In the genomic region with DNA sequence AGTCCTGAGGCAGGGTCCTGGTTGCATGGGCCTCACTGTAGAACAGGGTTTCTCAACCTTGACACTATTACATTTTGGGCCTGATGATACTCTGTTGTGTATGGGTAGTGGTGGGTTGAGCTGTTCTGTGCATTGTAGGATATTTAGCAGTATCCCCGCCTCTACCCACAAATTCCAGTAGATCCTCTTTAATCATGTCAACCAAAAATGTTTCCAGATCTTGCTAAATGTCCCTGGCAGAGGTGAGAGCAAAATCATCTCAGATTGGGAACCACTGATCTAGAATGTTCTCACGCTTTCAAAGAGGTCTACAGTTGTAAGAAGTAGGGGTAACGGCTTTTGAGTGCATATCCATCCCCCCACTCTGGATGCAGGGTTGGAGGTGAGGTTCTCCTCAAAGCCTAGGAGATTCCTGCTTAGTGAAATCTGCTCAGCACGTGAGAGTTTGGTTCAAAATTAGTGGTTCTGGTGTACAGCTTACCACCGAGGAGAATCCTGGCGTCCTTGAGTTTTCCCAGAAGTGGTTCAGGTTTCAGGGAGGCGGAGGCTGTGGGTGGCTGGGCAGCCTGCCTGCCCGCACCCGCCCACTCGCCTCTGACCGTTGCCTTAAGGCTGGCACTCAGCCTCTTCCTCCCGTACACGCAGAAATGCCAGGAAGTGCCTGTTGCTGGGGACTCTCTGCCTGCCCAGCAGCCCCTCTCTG, we compare ENCODE assay signal across 10 cellular contexts. TPM values are rescaled to one million over a fixed set of nuclear protein-coding genes. Genes with fewer than 3 reads are reported as not detected.
DNase-seq lines count a peak whose midpoint lies in the region; ATAC-seq lines count a peak whose summit lies in the region.
"Had no signal": no experiment of that assay in that cellular context is flagged by ENCODE, and none has a peak within 500 bp of the region (broad histone marks: within the 10 kb centered on the region; RNA-seq: fewer than 3 reads in every experiment).

No MANE protein-coding gene starts in this region.

- no peaks in the 10 kb centered on the region for H3K27me3 Mint-ChIP-seq in activated naive CD8-positive, alpha-beta T cell treated with anti-CD3 and anti-CD28 coated beads for 36 hours

- peak; percentile 73 for DNase-seq in AG08396 (ENCODE audit: low spot score)
- DNase-seq in NCI-H2196 treated with DMSO at 0.1 percent for 48 hours (lab: John Stamatoyannopoulos, UW; ENCODE audit: unreplicated experiment): peak; percentile 48
- DNase-seq in epidermal melanocyte (ENCODE audit: insufficient read length, low spot score): peak; percentile 61
- DNase-seq in myocyte (ENCODE audit: low read depth): peak; percentile 87
- no peak for DNase-seq in NCI-H1092 treated with DMSO at 0.1 percent for 48 hours (lab: John Stamatoyannopoulos, UW)
- no peak for DNase-seq in activated naive CD8-positive, alpha-beta T cell treated with anti-CD3 and anti-CD28 coated beads for 36 hours
- DNase-seq: activated CD4-positive, alpha-beta T cell treated with anti-CD3 and anti-CD28 coated beads, Interleukin-2, amount 10 ng/mL, durations not matched to agents 24 days and 14 days; NCI-H748 treated with DMSO at 0.1 percent for 48 hours had no signal

- H3K27ac Mint-ChIP-seq in activated naive CD8-positive, alpha-beta T cell treated with anti-CD3 and anti-CD28 coated beads for 36 hours: no peak overlapping the region
- H3K27ac Mint-ChIP-seq: activated CD4-positive, alpha-beta T cell treated with anti-CD3 and anti-CD28 coated beads, Interleukin-2, amount 10 ng/mL, durations not matched to agents 24 days and 14 days had no signal

- no peak overlapping the region for H3K4me3 Mint-ChIP-seq in activated naive CD8-positive, alpha-beta T cell treated with anti-CD3 and anti-CD28 coated beads for 36 hours
- H3K4me3 Mint-ChIP-seq: activated CD4-positive, alpha-beta T cell treated with anti-CD3 and anti-CD28 coated beads, Interleukin-2, amount 10 ng/mL, durations not matched to agents 24 days and 14 days had no signal

- ATAC-seq in HG03095 (IDR thresholded peaks at IDR 0.05; ENCODE audit: unreplicated experiment): no peak
- ATAC-seq in GM19395 (IDR thresholded peaks at IDR 0.05; ENCODE audit: unreplicated experiment): no peak

- H3K36me3 Mint-ChIP-seq in activated naive CD8-positive, alpha-beta T cell treated with anti-CD3 and anti-CD28 coated beads for 36 hours: no peaks in the 10 kb centered on the region

- peaks cover 19% of the 10 kb centered on the region for H3K4me1 Mint-ChIP-seq in activated naive CD8-positive, alpha-beta T cell treated with anti-CD3 and anti-CD28 coated beads for 36 hours

- H3K9me3 Mint-ChIP-seq in activated naive CD8-positive, alpha-beta T cell treated with anti-CD3 and anti-CD28 coated beads for 36 hours: no peaks in the 10 kb centered on the region
- H3K9me3 Mint-ChIP-seq: activated CD4-positive, alpha-beta T cell treated with anti-CD3 and anti-CD28 coated beads, Interleukin-2, amount 10 ng/mL, durations not matched to agents 24 days and 14 days had no signal

RNA-seq across cellular contexts. Expression of a gene that starts 5.3 kb away (rescaled TPM):
- 2.7 and 2.9 TPM in 2 replicates for total RNA-seq in myocyte
- 1.1 TPM for polyA plus RNA-seq in myocyte (2012)
- total RNA-seq in activated naive CD8-positive, alpha-beta T cell treated with anti-CD3 and anti-CD28 coated beads for 36 hours: 1 to 10 TPM; 4.3 to 5.1 TPM

RNA-seq across cellular contexts. Expression of a gene that starts 37.2 kb away (rescaled TPM):
- 25.9 and 30.3 TPM in 2 replicates for total RNA-seq in myocyte
- polyA plus RNA-seq in myocyte (2012): 28.0 TPM
- 10 to 100 TPM; 16.8 to 21.7 TPM for total RNA-seq in activated naive CD8-positive, alpha-beta T cell treated with anti-CD3 and anti-CD28 coated beads for 36 hours

Comparison
In these comparisons a context has a peak if more than half of its experiments do, and no peak if none do; other contexts are left out.
1. DNase-seq: peak in AG08396 (single experiment), NCI-H2196 treated with DMSO at 0.1 percent for 48 hours (single experiment), epidermal melanocyte (single experiment) and myocyte (single experiment); none in NCI-H1092 treated with DMSO at 0.1 percent for 48 hours (single experiment) and activated naive CD8-positive, alpha-beta T cell treated with anti-CD3 and anti-CD28 coated beads for 36 hours (single experiment).